8 cellular contexts compared by ENCODE assay signal in the genomic region with DNA sequence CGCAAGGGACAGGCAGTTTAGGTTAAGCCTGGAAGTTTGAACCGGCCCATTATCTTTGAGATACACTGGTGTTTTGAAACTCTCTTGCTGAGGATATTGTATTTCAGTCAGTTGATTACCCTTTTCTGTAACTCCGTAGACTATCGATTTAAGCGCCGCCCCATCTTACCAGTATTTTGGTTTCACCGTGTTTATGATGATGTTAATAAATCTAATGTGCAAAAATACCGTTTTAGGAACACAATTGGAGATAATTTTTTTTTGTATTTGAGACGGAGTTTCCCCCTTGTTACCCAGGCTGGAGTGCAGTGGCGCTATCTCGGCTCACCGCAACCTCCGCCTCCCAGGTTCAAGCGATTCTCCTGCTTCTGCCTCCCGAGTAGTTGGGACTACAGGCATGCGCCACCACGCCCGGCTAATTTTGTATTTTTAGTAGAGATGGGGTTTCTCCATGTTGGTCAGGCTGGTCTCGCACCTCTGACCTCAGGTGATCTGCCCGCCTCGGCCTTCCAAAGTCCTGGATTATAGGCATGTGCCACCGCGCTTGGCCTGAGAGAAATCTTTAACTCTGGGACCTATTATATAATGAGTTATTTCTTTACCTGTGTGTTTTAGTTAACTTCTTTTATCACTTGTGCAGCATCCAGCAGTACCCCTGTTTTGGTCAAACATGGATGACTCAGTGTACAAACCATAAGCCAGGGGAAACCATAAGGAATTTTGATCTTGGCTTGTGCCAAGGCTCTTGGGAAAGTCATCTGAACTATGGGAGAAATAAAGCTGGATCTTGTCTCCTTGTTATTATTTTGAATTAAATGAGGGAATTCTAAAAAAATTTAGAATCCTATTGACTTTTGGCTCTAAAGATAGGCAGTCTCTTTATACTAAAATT. TPM values are rescaled to one million over a fixed set of nuclear protein-coding genes. Genes with fewer than 3 reads are reported as not detected.
DNase-seq lines count a peak whose midpoint lies in the region; ATAC-seq and TF ChIP-seq lines count a peak whose summit lies in the region.

No MANE protein-coding gene starts in this region.

- H3K27me3 ChIP-seq in esophagus squamous epithelium (no peaks in the 10 kb centered on the region), ovary (no peaks in the 10 kb centered on the region)

- no peak for TF ChIP-seq EP300 in ovary (IDR thresholded peaks at IDR 0.05)

- no peaks in the 10 kb centered on the region for H3K9me3 ChIP-seq in esophagus squamous epithelium
- H3K9me3 ChIP-seq in ovary: no peaks in the 10 kb centered on the region

- H3K4me3 ChIP-seq in esophagus squamous epithelium (peak overlapping the region; percentile 71 to 92 (median 80)), ovary (peak overlapping the region; percentile 77)

- no peak for DNase-seq in activated CD4-positive, alpha-beta T cell treated with anti-CD3 and anti-CD28 coated beads, Interleukin-2, amount 10 ng/mL, durations not matched to agents 24 days and 14 days
- no peak for DNase-seq in activated CD4-positive, alpha-beta T cell treated with anti-CD3 and anti-CD28 coated beads for 48 hours
- DNase-seq in esophagus squamous epithelium (lab: John Stamatoyannopoulos, UW): no peak
- peak in 1 of 5 donors; percentile 31 for DNase-seq in ovary
- no peak for DNase-seq in DMS153 treated with DMSO at 0.1 percent for 48 hours (lab: John Stamatoyannopoulos, UW; ENCODE audit: unreplicated experiment)
- no peak for DNase-seq in cortex of kidney (lab: John Stamatoyannopoulos, UW)

- peaks cover 2% of the 10 kb centered on the region for H3K36me3 Mint-ChIP-seq in activated CD4-positive, alpha-beta T cell treated with anti-CD3 and anti-CD28 coated beads, Interleukin-2, amount 10 ng/mL, durations not matched to agents 24 days and 14 days (ENCODE audit: low read depth)

- intact Hi-C loops in activated CD4-positive, alpha-beta T cell treated with anti-CD3 and anti-CD28 coated beads, Interleukin-2, amount 10 ng/mL, durations not matched to agents 24 days and 14 days (cut with micrococcal nuclease): loop anchor here (2.0 to 5.0 kb wide), 5 partner anchors 173 to 904 kb away; a partner anchor contains a TSS
- intact Hi-C loops in esophagus squamous epithelium (cut with DNase I) (loop anchor here (5.0 to 10.0 kb wide), 2 partner anchors 176 to 227 kb away; a partner anchor contains a TSS), ovary (cut with DNase I) (loop anchor here (2.0 to 10.0 kb wide), 4 partner anchors 67 to 243 kb away; a partner anchor contains a TSS)

- ATAC-seq in SK-N-SH treated with all-trans-retinoic acid at 6 μM for 48 hours (peak; percentile 4; the same call in 2 of the 3 replicates), HG02970 (IDR thresholded peaks at IDR 0.05; ENCODE audit: low FRiP score, unreplicated experiment) (no peak)

- TF ChIP-seq CTCF in esophagus squamous epithelium (IDR thresholded peaks at IDR 0.05): no peak
- TF ChIP-seq CTCF in ovary (IDR thresholded peaks at IDR 0.05): no peak

- H3K27ac ChIP-seq in esophagus squamous epithelium (peak overlapping the region; percentile 98 to 99 (median 99)), ovary (peak overlapping the region; percentile 97 to 98)

- peak overlapping the region; percentile 94 for H3K4me3 Mint-ChIP-seq in activated CD4-positive, alpha-beta T cell treated with anti-CD3 and anti-CD28 coated beads, Interleukin-2, amount 10 ng/mL, durations not matched to agents 24 days and 14 days

- H3K36me3 ChIP-seq in esophagus squamous epithelium: peaks cover 0 to 7% (median 0%) of the 10 kb centered on the region in 3 donors
- H3K36me3 ChIP-seq in ovary: no peaks in the 10 kb centered on the region

- WGBS in esophagus squamous epithelium, 2 donors: 17 to 19% methylated on average over 20 of the region's 23 CpGs
- 7 to 13% (median 10%) methylated on average over 23 of the region's 23 CpGs for WGBS in ovary, 3 donors

- H3K4me1 Mint-ChIP-seq in activated CD4-positive, alpha-beta T cell treated with anti-CD3 and anti-CD28 coated beads, Interleukin-2, amount 10 ng/mL, durations not matched to agents 24 days and 14 days: peaks cover 26% of the 10 kb centered on the region

- TF ChIP-seq POLR2A in esophagus squamous epithelium (IDR thresholded peaks at IDR 0.05) (no peak), ovary (IDR thresholded peaks at IDR 0.05) (no peak)

- H3K27me3 Mint-ChIP-seq in activated CD4-positive, alpha-beta T cell treated with anti-CD3 and anti-CD28 coated beads, Interleukin-2, amount 10 ng/mL, durations not matched to agents 24 days and 14 days: no peaks in the 10 kb centered on the region

- H3K4me1 ChIP-seq in esophagus squamous epithelium (peaks cover 11 to 50% (median 14%) of the 10 kb centered on the region in 3 donors), ovary (ENCODE audit: insufficient read depth) (peaks cover 8% of the 10 kb centered on the region)

- no peaks in the 10 kb centered on the region for H3K9me3 Mint-ChIP-seq in activated CD4-positive, alpha-beta T cell treated with anti-CD3 and anti-CD28 coated beads, Interleukin-2, amount 10 ng/mL, durations not matched to agents 24 days and 14 days

- peak overlapping the region; percentile 95 for H3K27ac Mint-ChIP-seq in activated CD4-positive, alpha-beta T cell treated with anti-CD3 and anti-CD28 coated beads, Interleukin-2, amount 10 ng/mL, durations not matched to agents 24 days and 14 days

TF ChIP-seq in SK-N-SH treated with all-trans-retinoic acid at 6 μM for 48 hours, 23 proteins besides CTCF, POLR2A, EP300 and RAD21:
- TF ChIP-seq, protein P1, sequence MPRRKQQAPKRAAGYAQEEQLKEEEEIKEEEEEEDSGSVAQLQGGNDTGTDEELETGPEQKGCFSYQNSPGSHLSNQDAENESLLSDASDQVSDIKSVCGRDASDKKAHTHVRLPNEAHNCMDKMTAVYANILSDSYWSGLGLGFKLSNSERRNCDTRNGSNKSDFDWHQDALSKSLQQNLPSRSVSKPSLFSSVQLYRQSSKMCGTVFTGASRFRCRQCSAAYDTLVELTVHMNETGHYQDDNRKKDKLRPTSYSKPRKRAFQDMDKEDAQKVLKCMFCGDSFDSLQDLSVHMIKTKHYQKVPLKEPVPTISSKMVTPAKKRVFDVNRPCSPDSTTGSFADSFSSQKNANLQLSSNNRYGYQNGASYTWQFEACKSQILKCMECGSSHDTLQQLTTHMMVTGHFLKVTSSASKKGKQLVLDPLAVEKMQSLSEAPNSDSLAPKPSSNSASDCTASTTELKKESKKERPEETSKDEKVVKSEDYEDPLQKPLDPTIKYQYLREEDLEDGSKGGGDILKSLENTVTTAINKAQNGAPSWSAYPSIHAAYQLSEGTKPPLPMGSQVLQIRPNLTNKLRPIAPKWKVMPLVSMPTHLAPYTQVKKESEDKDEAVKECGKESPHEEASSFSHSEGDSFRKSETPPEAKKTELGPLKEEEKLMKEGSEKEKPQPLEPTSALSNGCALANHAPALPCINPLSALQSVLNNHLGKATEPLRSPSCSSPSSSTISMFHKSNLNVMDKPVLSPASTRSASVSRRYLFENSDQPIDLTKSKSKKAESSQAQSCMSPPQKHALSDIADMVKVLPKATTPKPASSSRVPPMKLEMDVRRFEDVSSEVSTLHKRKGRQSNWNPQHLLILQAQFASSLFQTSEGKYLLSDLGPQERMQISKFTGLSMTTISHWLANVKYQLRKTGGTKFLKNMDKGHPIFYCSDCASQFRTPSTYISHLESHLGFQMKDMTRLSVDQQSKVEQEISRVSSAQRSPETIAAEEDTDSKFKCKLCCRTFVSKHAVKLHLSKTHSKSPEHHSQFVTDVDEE (CRISPR knock-in tag; IDR thresholded peaks at IDR 0.05): no peak
- TF ChIP-seq, protein P2, sequence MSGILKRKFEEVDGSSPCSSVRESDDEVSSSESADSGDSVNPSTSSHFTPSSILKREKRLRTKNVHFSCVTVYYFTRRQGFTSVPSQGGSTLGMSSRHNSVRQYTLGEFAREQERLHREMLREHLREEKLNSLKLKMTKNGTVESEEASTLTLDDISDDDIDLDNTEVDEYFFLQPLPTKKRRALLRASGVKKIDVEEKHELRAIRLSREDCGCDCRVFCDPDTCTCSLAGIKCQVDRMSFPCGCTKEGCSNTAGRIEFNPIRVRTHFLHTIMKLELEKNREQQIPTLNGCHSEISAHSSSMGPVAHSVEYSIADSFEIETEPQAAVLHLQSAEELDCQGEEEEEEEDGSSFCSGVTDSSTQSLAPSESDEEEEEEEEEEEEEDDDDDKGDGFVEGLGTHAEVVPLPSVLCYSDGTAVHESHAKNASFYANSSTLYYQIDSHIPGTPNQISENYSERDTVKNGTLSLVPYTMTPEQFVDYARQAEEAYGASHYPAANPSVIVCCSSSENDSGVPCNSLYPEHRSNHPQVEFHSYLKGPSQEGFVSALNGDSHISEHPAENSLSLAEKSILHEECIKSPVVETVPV (CRISPR knock-in tag; IDR thresholded peaks at IDR 0.05): no peak
- no peak for TF ChIP-seq TCF4 (CRISPR knock-in tag; IDR thresholded peaks at IDR 0.05; ENCODE audit: borderline replicate concordance)
- no peak for TF ChIP-seq ZFP30 (CRISPR knock-in tag; IDR thresholded peaks at IDR 0.05)

RNA-seq across cellular contexts. Expression of a gene that starts 23.7 kb away (rescaled TPM):
- total RNA-seq in activated CD4-positive, alpha-beta T cell treated with anti-CD3 and anti-CD28 coated beads, Interleukin-2, amount 10 ng/mL, durations not matched to agents 24 days and 14 days: 14.9 and 15.5 TPM in 2 replicates
- total RNA-seq in esophagus squamous epithelium (10 to 100 TPM; 11.7 to 25.2 (median 17.4) TPM), ovary (10 to 100 TPM; 21.5 to 39.6 (median 27.5) TPM)
- polyA plus RNA-seq in ovary: 10 to 100 TPM; 18.9 to 29.6 TPM
